2 cellular contexts compared by ENCODE assay signal in genomic region chr19:49855676-49856573, GRCh38.
TF ChIP-seq lines count a peak whose summit lies in the region.

No MANE protein-coding gene starts in this region.

TF ChIP-seq in IMR-90, 13 proteins besides CTCF, POLR2A, EP300 and RAD21:
- TF ChIP-seq ELK1 (IDR thresholded peaks at IDR 0.05; ENCODE audit: borderline replicate concordance, low read depth, low read length) = no peak
- TF ChIP-seq RFX5 (IDR thresholded peaks at IDR 0.05; ENCODE audit: low read depth, low read length) = no peak
- no peak for TF ChIP-seq BHLHE40 (IDR thresholded peaks at IDR 0.05; ENCODE audit: low read depth, low read length)
- no peak for TF ChIP-seq NFE2L2 (IDR thresholded peaks at IDR 0.05; ENCODE audit: low read depth, low read length)
- no peak for TF ChIP-seq SMC3 (IDR thresholded peaks at IDR 0.05; ENCODE audit: low read depth, low read length)
- no peak for TF ChIP-seq USF2 (IDR thresholded peaks at IDR 0.05; ENCODE audit: low read depth, low read length)
- no peak for TF ChIP-seq CHD1 (IDR thresholded peaks at IDR 0.05; ENCODE audit: low read depth, low read length)
- TF ChIP-seq MAZ (IDR thresholded peaks at IDR 0.05; ENCODE audit: borderline replicate concordance, low read depth, low read length) = no peak
- TF ChIP-seq MXI1 (IDR thresholded peaks at IDR 0.05; ENCODE audit: borderline replicate concordance, low read depth, low read length) = no peak
- no peak for TF ChIP-seq MAFK (IDR thresholded peaks at IDR 0.05; ENCODE audit: low read depth, low read length)
- TF ChIP-seq FOS (IDR thresholded peaks at IDR 0.05; ENCODE audit: low read depth, low read length) = no peak
- no peak for TF ChIP-seq CEBPB (IDR thresholded peaks at IDR 0.05; ENCODE audit: low read depth, low read length)
- TF ChIP-seq RCOR1 (IDR thresholded peaks at IDR 0.05; ENCODE audit: insufficient replicate concordance, low read length) = no peak

TF ChIP-seq in GM12878, 131 proteins besides CTCF, POLR2A, EP300 and RAD21:
- TF ChIP-seq CBFB (IDR thresholded peaks at IDR 0.05; ENCODE audit: low read depth) (no peak), EZH2 (IDR thresholded peaks at IDR 0.05; ENCODE audit: borderline replicate concordance, control insufficient read depth, low read depth, low read length) (no peak), MXI1 (IDR thresholded peaks at IDR 0.05; ENCODE audit: low read depth, low read length) (no peak), ZNF274 (IDR thresholded peaks at IDR 0.05; ENCODE audit: insufficient read depth, insufficient read length) (no peak), NFYA (IDR thresholded peaks at IDR 0.05; ENCODE audit: borderline replicate concordance, low read depth, low read length) (no peak)
- TF ChIP-seq, protein P1, sequence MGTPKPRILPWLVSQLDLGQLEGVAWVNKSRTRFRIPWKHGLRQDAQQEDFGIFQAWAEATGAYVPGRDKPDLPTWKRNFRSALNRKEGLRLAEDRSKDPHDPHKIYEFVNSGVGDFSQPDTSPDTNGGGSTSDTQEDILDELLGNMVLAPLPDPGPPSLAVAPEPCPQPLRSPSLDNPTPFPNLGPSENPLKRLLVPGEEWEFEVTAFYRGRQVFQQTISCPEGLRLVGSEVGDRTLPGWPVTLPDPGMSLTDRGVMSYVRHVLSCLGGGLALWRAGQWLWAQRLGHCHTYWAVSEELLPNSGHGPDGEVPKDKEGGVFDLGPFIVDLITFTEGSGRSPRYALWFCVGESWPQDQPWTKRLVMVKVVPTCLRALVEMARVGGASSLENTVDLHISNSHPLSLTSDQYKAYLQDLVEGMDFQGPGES (IDR thresholded peaks at IDR 0.05) = no peak
